Comparison of ENCODE assay signal across 1 cellular context in genomic region chr7:37182011-37182478, GRCh38.
TF ChIP-seq lines count a peak whose summit lies in the region.

No MANE protein-coding gene starts in this region.

TF ChIP-seq in HepG2, 621 proteins besides CTCF, POLR2A, EP300 and RAD21 (continued from another document and continues in another):
- TF ChIP-seq ZMYM4 (CRISPR knock-in tag; IDR thresholded peaks at IDR 0.05): 0 out of 2 replicates have a peak, but pooled peaks have one; percentile 79
- 0 out of 2 replicates have a peak, but pooled peaks have one; percentile 15 for TF ChIP-seq THAP11 (CRISPR knock-in tag; IDR thresholded peaks at IDR 0.05)
- no peak for TF ChIP-seq THAP7 (CRISPR knock-in tag; IDR thresholded peaks at IDR 0.05)
- TF ChIP-seq U2AF1 (optimal IDR thresholded peaks at IDR 0.05; ENCODE audit: low read depth, low read length): no peak
- TF ChIP-seq ZFY (CRISPR knock-in tag; IDR thresholded peaks at IDR 0.05): no peak
- no peak for TF ChIP-seq ZNF816 (CRISPR knock-in tag; IDR thresholded peaks at IDR 0.05; ENCODE audit: borderline replicate concordance)
- TF ChIP-seq AHR (CRISPR knock-in tag; IDR thresholded peaks at IDR 0.05): 0 out of 2 replicates have a peak, but pooled peaks have one; percentile 40
- TF ChIP-seq GZF1 (CRISPR knock-in tag; IDR thresholded peaks at IDR 0.05): peak; percentile 81; the same call in 1 of the 2 replicates
- 0 out of 2 replicates have a peak, but pooled peaks have one; percentile 24 for TF ChIP-seq PAXIP1 (CRISPR knock-in tag; conservative IDR thresholded peaks at IDR 0.05)
- TF ChIP-seq ZNF383 (CRISPR knock-in tag; IDR thresholded peaks at IDR 0.05; ENCODE audit: borderline replicate concordance): 0 out of 2 replicates have a peak, but pooled peaks have one; percentile 26
- TF ChIP-seq PITX1 (CRISPR knock-in tag; IDR thresholded peaks at IDR 0.05): peak; percentile 36; the same call in 1 of the 2 replicates
- TF ChIP-seq ZNF775 (CRISPR knock-in tag; IDR thresholded peaks at IDR 0.05; ENCODE audit: borderline replicate concordance): no peak
- TF ChIP-seq ZNF230 (CRISPR knock-in tag; IDR thresholded peaks at IDR 0.05): 0 out of 2 replicates have a peak, but pooled peaks have one; percentile 60
- no peak for TF ChIP-seq HNF1A (IDR thresholded peaks at IDR 0.05; ENCODE audit: low read depth)
- peak; percentile 23; the same call in 1 of the 2 replicates for TF ChIP-seq HNF1A (CRISPR knock-in tag; IDR thresholded peaks at IDR 0.05; ENCODE audit: borderline replicate concordance)
- TF ChIP-seq HNF4A (CRISPR knock-in tag; IDR thresholded peaks at IDR 0.05): peak; percentile 6; the same call in 1 of the 2 replicates
- TF ChIP-seq MTA1 (CRISPR knock-in tag; IDR thresholded peaks at IDR 0.05; ENCODE audit: borderline replicate concordance): no peak
- peak; percentile 99 for TF ChIP-seq STAG1 (CRISPR knock-in tag; IDR thresholded peaks at IDR 0.05)
- 0 out of 2 replicates have a peak, but pooled peaks have one; percentile 37 for TF ChIP-seq ELF3 (CRISPR knock-in tag; IDR thresholded peaks at IDR 0.05)
- TF ChIP-seq ARID3A (IDR thresholded peaks at IDR 0.05; ENCODE audit: low read depth, low read length): 0 out of 2 replicates have a peak, but pooled peaks have one; percentile 11
- TF ChIP-seq NCOA2 (CRISPR knock-in tag; IDR thresholded peaks at IDR 0.05): peak; percentile 20; the same call in 1 of the 2 replicates
- peak; percentile 79; the same call in 1 of the 2 replicates for TF ChIP-seq SRF (IDR thresholded peaks at IDR 0.05; ENCODE audit: low read depth, low read length)
- TF ChIP-seq FOXO1 (CRISPR knock-in tag; IDR thresholded peaks at IDR 0.05): no peak
- no peak for TF ChIP-seq RBM22 (optimal IDR thresholded peaks at IDR 0.05; ENCODE audit: low read length)
- TF ChIP-seq ZEB1 (IDR thresholded peaks at IDR 0.05; ENCODE audit: insufficient replicate concordance, low read depth): peak; percentile 31
- no peak for TF ChIP-seq NFYB (CRISPR knock-in tag; IDR thresholded peaks at IDR 0.05)
- no peak for TF ChIP-seq CHD4 (IDR thresholded peaks at IDR 0.05; ENCODE audit: borderline replicate concordance, low read length)
- TF ChIP-seq CREB1 (IDR thresholded peaks at IDR 0.05): peak; percentile 66
- TF ChIP-seq CREB1 (CRISPR knock-in tag; IDR thresholded peaks at IDR 0.05): no peak
- TF ChIP-seq HBP1 (CRISPR knock-in tag; IDR thresholded peaks at IDR 0.05; ENCODE audit: low read depth): 0 out of 2 replicates have a peak, but pooled peaks have one; percentile 28
- 0 out of 2 replicates have a peak, but pooled peaks have one; percentile 36 for TF ChIP-seq ZNF343 (CRISPR knock-in tag; IDR thresholded peaks at IDR 0.05)
- TF ChIP-seq MED1 (CRISPR knock-in tag; IDR thresholded peaks at IDR 0.05): peak; percentile 62; the same call in 1 of the 2 replicates
- TF ChIP-seq SMYD3 (CRISPR knock-in tag; IDR thresholded peaks at IDR 0.05): 0 out of 2 replicates have a peak, but pooled peaks have one; percentile 31
- 0 out of 2 replicates have a peak, but pooled peaks have one; percentile 9 for TF ChIP-seq BCL6 (CRISPR knock-in tag; IDR thresholded peaks at IDR 0.05)
- TF ChIP-seq SOX13 (IDR thresholded peaks at IDR 0.05): no peak
- TF ChIP-seq SOX13 (CRISPR knock-in tag; conservative IDR thresholded peaks at IDR 0.05 in 1 of 2, IDR thresholded peaks at IDR 0.05 in 1 of 2): 0 out of 4 replicates have a peak, but pooled peaks of 1 of the 2 experiments have one; percentile 10
- TF ChIP-seq MLX (CRISPR knock-in tag; IDR thresholded peaks at IDR 0.05): no peak
- TF ChIP-seq KAT8 (CRISPR knock-in tag; IDR thresholded peaks at IDR 0.05): peak; percentile 40; the same call in 1 of the 2 replicates
- peak; percentile 59; the same call in 1 of the 2 replicates for TF ChIP-seq ZNF580 (CRISPR knock-in tag; IDR thresholded peaks at IDR 0.05; ENCODE audit: borderline replicate concordance, low read depth)
- TF ChIP-seq YEATS2 (CRISPR knock-in tag; IDR thresholded peaks at IDR 0.05; ENCODE audit: borderline replicate concordance): peak; percentile 44; the same call in 1 of the 2 replicates
- TF ChIP-seq CEBPG (CRISPR knock-in tag; IDR thresholded peaks at IDR 0.05): peak; percentile 47
- peak; percentile 56; the same call in 1 of the 2 replicates for TF ChIP-seq POGZ (CRISPR knock-in tag; IDR thresholded peaks at IDR 0.05)
- TF ChIP-seq REPIN1 (CRISPR knock-in tag; IDR thresholded peaks at IDR 0.05; ENCODE audit: borderline replicate concordance, low read depth): peak; percentile 65; the same call in 1 of the 2 replicates
- TF ChIP-seq PCBP1 (IDR thresholded peaks at IDR 0.05; ENCODE audit: borderline replicate concordance, low read depth, low read length): no peak
- TF ChIP-seq ZBTB10 (CRISPR knock-in tag; IDR thresholded peaks at IDR 0.05; ENCODE audit: borderline replicate concordance): no peak
- no peak for TF ChIP-seq ELF4 (CRISPR knock-in tag; IDR thresholded peaks at IDR 0.05; ENCODE audit: borderline replicate concordance)
- TF ChIP-seq ZBTB7B (CRISPR knock-in tag; IDR thresholded peaks at IDR 0.05): 0 out of 2 replicates have a peak, but pooled peaks have one; percentile 48
- no peak for TF ChIP-seq PREB (CRISPR knock-in tag; IDR thresholded peaks at IDR 0.05)
